9 cellular contexts compared by ENCODE assay signal in genomic region chr9:71897573-71897972, GRCh38. TPM values are rescaled to one million over a fixed set of nuclear protein-coding genes. Genes with fewer than 3 reads are reported as not detected.
DNase-seq lines count a peak whose midpoint lies in the region; ATAC-seq and TF ChIP-seq lines count a peak whose summit lies in the region.
"Had no signal": no experiment of that assay in that cellular context is flagged by ENCODE, and none has a peak within 500 bp of the region (broad histone marks: within the 10 kb centered on the region; RNA-seq: fewer than 3 reads in every experiment).

No MANE protein-coding gene starts in this region.

- peak overlapping the region; percentile 19 for H3K27ac Mint-ChIP-seq in CD8-positive, alpha-beta T cell
- H3K27ac Mint-ChIP-seq in activated CD8-positive, alpha-beta T cell treated with anti-CD3 and anti-CD28 coated beads, Interleukin-2, amount 10 ng/mL, durations not matched to agents 7 days and 5 days: peak overlapping the region; percentile 95

- H3K9ac ChIP-seq in PC-3 (ENCODE audit: low read length): no peak overlapping the region

- peak; percentile 78 for ATAC-seq in CD8-positive, alpha-beta T cell
- ATAC-seq in GM19397 (IDR thresholded peaks at IDR 0.05; ENCODE audit: unreplicated experiment): peak; percentile 53
- peak; percentile 62 for ATAC-seq in HG03432 (IDR thresholded peaks at IDR 0.05; ENCODE audit: unreplicated experiment)
- ATAC-seq in activated CD8-positive, alpha-beta T cell treated with anti-CD3 and anti-CD28 coated beads, Interleukin-2, amount 10 ng/mL, durations not matched to agents 7 days and 5 days: peak; percentile 82
- no peak for ATAC-seq in PC-3

- peaks cover 80% of the 10 kb centered on the region for H3K79me2 ChIP-seq in PC-3 (ENCODE audit: low read length)

- no peaks in the 10 kb centered on the region for H3K9me3 ChIP-seq in CD8-positive, alpha-beta T cell (ENCODE audit: low read length)
- no peaks in the 10 kb centered on the region for H3K9me3 ChIP-seq in PC-3 (ENCODE audit: low read length)

- no peak overlapping the region for H3K27ac ChIP-seq in CD8-positive, alpha-beta T cell (ENCODE audit: low read depth, low read length)
- no peak overlapping the region for H3K27ac ChIP-seq in PC-3 (ENCODE audit: low read length)
- H3K27ac ChIP-seq: epithelial cell of prostate had no signal

- H3F3A ChIP-seq in PC-3 (ENCODE audit: low read length, unreplicated experiment): no peaks in the 10 kb centered on the region

- BruUV-seq in PC-3 (replicated peaks; lab: Mats Ljungman, UMichigan): no TSS peak

- H2AFZ ChIP-seq in PC-3 (ENCODE audit: low read length): no peak overlapping the region

- no peak overlapping the region for H3K4me3 ChIP-seq in CD8-positive, alpha-beta T cell (ENCODE audit: low read depth, low read length)
- no peak overlapping the region for H3K4me3 ChIP-seq in PC-3 (ENCODE audit: low read length)

- no peak overlapping the region for H3K4me2 ChIP-seq in PC-3 (ENCODE audit: low read length)

- H3K4me1 Mint-ChIP-seq in CD8-positive, alpha-beta T cell (ENCODE audit: low read depth): peaks cover 79% of the 10 kb centered on the region
- peaks cover 86% of the 10 kb centered on the region for H3K4me1 Mint-ChIP-seq in activated CD8-positive, alpha-beta T cell treated with anti-CD3 and anti-CD28 coated beads, Interleukin-2, amount 10 ng/mL, durations not matched to agents 7 days and 5 days (ENCODE audit: low read depth)

- DNase-seq in CD8-positive, alpha-beta T cell: peak in 1 of 7 experiments; percentile 9
- peak; percentile 65 for DNase-seq in activated CD8-positive, alpha-beta T cell treated with anti-CD3 and anti-CD28 coated beads, Interleukin-2, amount 10 ng/mL, durations not matched to agents 7 days and 5 days
- DNase-seq in NCI-H1436 treated with DMSO at 0.1 percent for 48 hours (lab: John Stamatoyannopoulos, UW): no peak
- no peak for DNase-seq in HT-29 (ENCODE audit: low spot score)
- no peak for DNase-seq in DMS53 (lab: John Stamatoyannopoulos, UW)
- DNase-seq in PC-3: no peak

- no peaks in the 10 kb centered on the region for H3K36me3 Mint-ChIP-seq in CD8-positive, alpha-beta T cell
- peaks cover 36% of the 10 kb centered on the region for H3K36me3 Mint-ChIP-seq in activated CD8-positive, alpha-beta T cell treated with anti-CD3 and anti-CD28 coated beads, Interleukin-2, amount 10 ng/mL, durations not matched to agents 7 days and 5 days (ENCODE audit: low read depth)

- peaks cover 54% of the 10 kb centered on the region for H3K4me1 ChIP-seq in CD8-positive, alpha-beta T cell (ENCODE audit: insufficient read depth, low read length)
- no peaks in the 10 kb centered on the region for H3K4me1 ChIP-seq in PC-3 (ENCODE audit: insufficient read depth, low read length)

- intact Hi-C loops in CD8-positive, alpha-beta T cell (cut with DNase I, micrococcal nuclease): loop anchor here (1.0 to 5.0 kb wide), 3 partner anchors 10 to 1480 kb away; no protein-coding TSS in a partner anchor
- intact Hi-C loops in PC-3 (cut with micrococcal nuclease): no loop called here

- H3K27me3 ChIP-seq in CD8-positive, alpha-beta T cell (ENCODE audit: insufficient read depth, low read length): no peaks in the 10 kb centered on the region
- no peaks in the 10 kb centered on the region for H3K27me3 ChIP-seq in PC-3 (ENCODE audit: low read length)

- TF ChIP-seq CTCF in CD8-positive, alpha-beta T cell (IDR thresholded peaks at IDR 0.05): no peak
- no peak for TF ChIP-seq CTCF in PC-3 (conservative IDR thresholded peaks at IDR 0.05; ENCODE audit: low read depth, low read length)

- no peaks in the 10 kb centered on the region for H3K27me3 Mint-ChIP-seq in CD8-positive, alpha-beta T cell (ENCODE audit: low read depth)
- no peaks in the 10 kb centered on the region for H3K27me3 Mint-ChIP-seq in activated CD8-positive, alpha-beta T cell treated with anti-CD3 and anti-CD28 coated beads, Interleukin-2, amount 10 ng/mL, durations not matched to agents 7 days and 5 days (ENCODE audit: low read depth)

- H3K36me3 ChIP-seq in CD8-positive, alpha-beta T cell (ENCODE audit: insufficient read depth, low read length): no peaks in the 10 kb centered on the region
- no peaks in the 10 kb centered on the region for H3K36me3 ChIP-seq in PC-3 (ENCODE audit: low read depth, low read length)

- no peaks in the 10 kb centered on the region for H3K9me2 ChIP-seq in PC-3 (replicated peaks; ENCODE audit: low read length)

- peak overlapping the region; percentile 35 for H3K4me3 Mint-ChIP-seq in CD8-positive, alpha-beta T cell
- peak overlapping the region; percentile 58 for H3K4me3 Mint-ChIP-seq in activated CD8-positive, alpha-beta T cell treated with anti-CD3 and anti-CD28 coated beads, Interleukin-2, amount 10 ng/mL, durations not matched to agents 7 days and 5 days

- H3K9me3 Mint-ChIP-seq in CD8-positive, alpha-beta T cell: no peaks in the 10 kb centered on the region
- no peaks in the 10 kb centered on the region for H3K9me3 Mint-ChIP-seq in activated CD8-positive, alpha-beta T cell treated with anti-CD3 and anti-CD28 coated beads, Interleukin-2, amount 10 ng/mL, durations not matched to agents 7 days and 5 days (ENCODE audit: insufficient read depth)

- no peaks in the 10 kb centered on the region for H4K20me1 ChIP-seq in PC-3 (ENCODE audit: low read length)

- POLR2A ChIA-PET in CD8-positive, alpha-beta T cell (lab: Charles Lee): interaction anchor here (0.6 to 1.0 kb wide), 5 partner anchors 9 to 128 kb away, joined by 3 to 5 read pairs (median 3); partner anchors contain the start of genes ABHD17B and C9orf85
- POLR2A ChIA-PET in activated CD8-positive, alpha-beta T cell treated with anti-CD3 and anti-CD28 coated beads, Interleukin-2, amount 10 ng/mL, durations not matched to agents 7 days and 5 days (lab: Charles Lee): interaction anchor here (0.7 to 6.1 kb wide), 3 partner anchors 12 to 23 kb away, joined by 3 to 67 read pairs (median 6); partner anchors contain the start of genes ABHD17B and C9orf85
- POLR2A ChIA-PET in PC-3 (lab: Charles Lee; ENCODE audit: unreplicated experiment): no interaction called here

- CTCF ChIA-PET in CD8-positive, alpha-beta T cell (lab: Charles Lee): interaction anchor here (1.1 to 1.9 kb wide), 4 partner anchors 90 to 128 kb away, joined by 3 to 5 read pairs (median 4); no protein-coding TSS in a partner anchor
- CTCF ChIA-PET in activated CD8-positive, alpha-beta T cell treated with anti-CD3 and anti-CD28 coated beads, Interleukin-2, amount 10 ng/mL, durations not matched to agents 7 days and 5 days (lab: Charles Lee): interaction anchor here (1.0 to 5.0 kb wide), 5 partner anchors 10 to 128 kb away, joined by 4 to 31 read pairs (median 8); partner anchors contain the start of genes ABHD17B and C9orf85
- CTCF ChIA-PET in PC-3 (lab: Charles Lee): no interaction called here

RNA-seq across cellular contexts. Expression of gene ABHD17B, which starts 13.4 kb away (rescaled TPM):
- total RNA-seq in CD8-positive, alpha-beta T cell: 10 to 100 TPM; 31.5 to 33.7 TPM
- total RNA-seq in activated CD8-positive, alpha-beta T cell treated with anti-CD3 and anti-CD28 coated beads, Interleukin-2, amount 10 ng/mL, durations not matched to agents 7 days and 5 days: 10 to 100 TPM; 27.2 to 28.3 TPM
- total RNA-seq in HT-29 (2014; rRNA removed; shearing (Covaris generic)): 20.0 and 21.8 TPM in 2 replicates
- total RNA-seq in PC-3 (2014; rRNA removed): 10.0 and 11.6 TPM in 2 replicates

RNA-seq across cellular contexts. Expression of gene C9orf85, which starts 13.9 kb away (rescaled TPM):
- total RNA-seq in CD8-positive, alpha-beta T cell: 1 to 10 TPM; 3.1 to 4.0 TPM
- total RNA-seq in activated CD8-positive, alpha-beta T cell treated with anti-CD3 and anti-CD28 coated beads, Interleukin-2, amount 10 ng/mL, durations not matched to agents 7 days and 5 days: 10 to 100 TPM; 11.1 to 12.0 TPM
- total RNA-seq in HT-29 (2014; rRNA removed; shearing (Covaris generic)): 7.5 and 10.2 TPM in 2 replicates
- total RNA-seq in PC-3 (2014; rRNA removed): 7.9 and 13.4 TPM in 2 replicates
